In the genomic region with DNA sequence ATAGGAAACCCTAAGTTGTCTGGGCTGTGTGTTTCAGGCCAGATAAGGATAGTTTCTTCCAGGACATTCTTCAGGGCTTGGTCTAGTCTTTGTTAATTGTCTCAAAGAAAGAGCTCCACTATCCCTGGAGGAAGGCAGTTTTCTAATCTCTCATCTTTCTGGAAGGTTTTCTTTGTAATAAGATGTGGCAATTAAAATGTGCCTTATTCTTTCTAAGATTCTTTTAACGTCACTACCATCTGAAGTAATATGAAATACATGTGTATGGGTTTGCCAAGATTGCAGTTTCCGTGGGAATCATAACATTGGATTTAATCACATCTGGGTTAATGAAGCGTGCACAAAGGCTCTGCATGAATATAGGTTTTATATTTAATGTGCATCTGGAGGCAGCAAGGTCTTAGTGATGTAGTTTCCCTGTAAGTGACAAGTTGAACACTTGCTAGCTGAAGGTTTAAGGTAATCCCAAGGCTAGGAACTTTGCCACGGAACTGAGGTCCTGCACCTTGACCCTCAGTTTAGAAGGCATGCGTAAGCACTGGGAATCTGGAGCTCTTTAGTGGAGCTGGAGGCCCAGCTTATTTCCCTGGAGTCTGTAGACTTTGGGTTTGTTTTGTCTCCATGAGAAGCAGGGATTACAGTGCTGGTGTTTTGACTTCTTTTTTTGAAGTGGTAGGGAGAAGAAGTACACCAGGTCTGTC, we compare ENCODE assay signal across 21 cellular contexts. TPM values are rescaled to one million over a fixed set of nuclear protein-coding genes. Genes with fewer than 3 reads are reported as not detected.
DNase-seq lines count a peak whose midpoint lies in the region; ATAC-seq, FAIRE-seq and TF ChIP-seq lines count a peak whose summit lies in the region.
"Had no signal": no experiment of that assay in that cellular context is flagged by ENCODE, and none has a peak within 500 bp of the region (broad histone marks: within the 10 kb centered on the region; RNA-seq: fewer than 3 reads in every experiment).

No MANE protein-coding gene starts in this region.

- H3K79me2 ChIP-seq in K562 (ENCODE audit: control insufficient read depth, insufficient read depth, low read length), result peaks cover 51% of the 10 kb centered on the region

- H3K36me3 ChIP-seq in K562 (ENCODE audit: control insufficient read depth, insufficient read depth, low read length) (peaks cover 5% of the 10 kb centered on the region; the same call in 2 of the 3 replicates), left ventricle myocardium inferior (no peaks in the 10 kb centered on the region), mucosa of descending colon (ENCODE audit: low read depth) (no peaks in the 10 kb centered on the region)
- H3K36me3 ChIP-seq: right lobe of liver had no signal

- H3K4me1 ChIP-seq in K562 (replicated peaks in 1 of 2; ENCODE audit: control insufficient read depth in 2 of 2, insufficient read depth in 2 of 2, low read length in 2 of 2) (peaks cover 0 to 20% of the 10 kb centered on the region in 2 experiments; a peak in 4 of 5 replicates), left ventricle myocardium inferior (peaks cover 33% of the 10 kb centered on the region), mucosa of descending colon (ENCODE audit: low read depth) (no peaks in the 10 kb centered on the region)
- H3K4me1 ChIP-seq: right lobe of liver had no signal

- CTCF ChIA-PET in K562 (lab: Yijun Ruan, JAX; ENCODE audit: low intra/inter-chr PET ratio), result no interaction called here

- H3K4me2 ChIP-seq in K562 (ENCODE audit: insufficient read depth, low read length), result peak overlapping the region; percentile 37; the same call in 1 of the 2 replicates

- H3K9ac ChIP-seq in K562 (ENCODE audit: insufficient read depth in 1 of 2, low read depth in 2 of 2, low read length in 2 of 2), result no peak overlapping the region; a peak in 1 of 4 replicates

- no peak overlapping the region for H2AFZ ChIP-seq in K562 (ENCODE audit: low read depth, low read length)

- intact Hi-C loops in Right ventricle myocardium inferior (cut with DNase I) (loop anchor here (5.0 kb wide), 1 partner anchor 55 kb away; no protein-coding TSS in a partner anchor), cardiac septum (cut with DNase I) (no loop called here), K562 (cut with micrococcal nuclease) (no loop called here), left ventricle myocardium inferior (cut with micrococcal nuclease) (no loop called here), mucosa of descending colon (cut with DNase I, micrococcal nuclease) (no loop called here)

- no peak overlapping the region; the same call in 2 of the 3 replicates for H3K27ac ChIP-seq in K562 (ENCODE audit: extremely low read depth, low read depth, low read length)
- peak overlapping the region; percentile 42 for H3K27ac ChIP-seq in left ventricle myocardium inferior (replicated peaks)
- H3K27ac ChIP-seq: right lobe of liver had no signal

- no peaks in the 10 kb centered on the region for H3K9me3 ChIP-seq in K562 (replicated peaks; ENCODE audit: control insufficient read depth, insufficient read depth, low read depth, low read length)
- no peaks in the 10 kb centered on the region for H3K9me3 ChIP-seq in left ventricle myocardium inferior (replicated peaks)
- no peaks in the 10 kb centered on the region for H3K9me3 ChIP-seq in mucosa of descending colon
- H3K9me3 ChIP-seq: MG63, right lobe of liver had no signal

- WGBS in K562 (ENCODE audit: insufficient coverage, low coverage, missing lambda C conversion rate), result 54% methylated on average over 5 of the region's 5 CpGs

- DNase-seq in Right ventricle myocardium inferior (ENCODE audit: missing footprints) (no peak), cardiac septum (ENCODE audit: low spot score) (no peak), K562 (ENCODE audit: extremely low read depth in 1 of 4, low spot score in 3 of 4) (peak in 1 of 4 experiments; percentile 21), left ventricle myocardium inferior (no peak), islet precursor cell (no peak), mucosa of descending colon (no peak), occipital lobe (lab: John Stamatoyannopoulos, UW) (no peak), GM19240 (ENCODE audit: insufficient read length, low spot score) (no peak)
- DNase-seq: ACHN; activated CD4-positive, alpha-beta T cell treated with anti-CD3 and anti-CD28 coated beads for 36 hours; activated CD8-positive, alpha-beta memory T cell treated with anti-CD3 and anti-CD28 coated beads, Interleukin-2, amount 50 U/mL, for 48 hours; activated gamma-delta T cell; amygdala; CD8-positive, alpha-beta memory T cell; MG63; NCI-H1930; nephron progenitor cell; right lobe of liver had no signal

- no TSS peak for BruUV-seq in K562 (replicated peaks; lab: Mats Ljungman, UMichigan)

- TF ChIP-seq POLR2A in K562 (conservative IDR thresholded peaks at IDR 0.05), result no peak

- TF ChIP-seq EP300 in K562 (IDR thresholded peaks at IDR 0.05; ENCODE audit: low read length), result no peak

- in situ Hi-C loops in K562 (cut with MboI), result no loop called here

- peak; percentile 91 for ATAC-seq in Right ventricle myocardium inferior
- peak; percentile 43; the same call in 2 of the 3 replicates for ATAC-seq in K562
- no peak for ATAC-seq in mucosa of descending colon
- ATAC-seq: activated CD4-positive, alpha-beta T cell treated with anti-CD3 and anti-CD28 coated beads for 36 hours; GM12878 had no signal

- no peak for FAIRE-seq in K562 (lab: Jason Lieb, UNC)
- FAIRE-seq: colon, GM12878, urothelium cell line had no signal

- no peaks in the 10 kb centered on the region for H4K20me1 ChIP-seq in K562 (replicated peaks; ENCODE audit: control insufficient read depth, insufficient read depth, low read length)

- POLR2A ChIA-PET in K562 (lab: Yijun Ruan, JAX), result interaction anchor here (0.5 to 2.8 kb wide), 3 partner anchors 8 to 22 kb away, joined by 3 to 14 read pairs (median 4); no protein-coding TSS in a partner anchor

- no peak for TF ChIP-seq RAD21 in K562 (CRISPR knock-in tag; conservative IDR thresholded peaks at IDR 0.05 in 1 of 2, IDR thresholded peaks at IDR 0.05 in 1 of 2)

- TF ChIP-seq CTCF in K562 (IDR thresholded peaks at IDR 0.05 in 2 of 3, conservative IDR thresholded peaks at IDR 0.05 in 1 of 3; ENCODE audit: insufficient read depth in 2 of 3, low read depth in 1 of 3, low read length in 3 of 3) (no peak), left ventricle myocardium inferior (IDR thresholded peaks at IDR 0.05; ENCODE audit: borderline replicate concordance) (no peak), mucosa of descending colon (IDR thresholded peaks at IDR 0.05) (no peak)

- H3K4me3 ChIP-seq in K562 (no peak overlapping the region), left ventricle myocardium inferior (no peak overlapping the region), mucosa of descending colon (no peak overlapping the region)
- H3K4me3 ChIP-seq: GM12878, MG63, right lobe of liver had no signal

- H3K27me3 ChIP-seq in K562 (ENCODE audit: control insufficient read depth in 2 of 2, insufficient read depth in 2 of 2, low read length in 2 of 2) (no peaks in the 10 kb centered on the region), left ventricle myocardium inferior (ENCODE audit: low read depth) (no peaks in the 10 kb centered on the region)
- H3K27me3 ChIP-seq: MG63, right lobe of liver had no signal

- no peaks in the 10 kb centered on the region for H3K9me1 ChIP-seq in K562 (ENCODE audit: control insufficient read depth, insufficient read depth, low read length)

TF ChIP-seq in K562, 482 proteins besides CTCF, POLR2A, EP300 and RAD21 (continues in another document):
- TF ChIP-seq, protein P1, sequence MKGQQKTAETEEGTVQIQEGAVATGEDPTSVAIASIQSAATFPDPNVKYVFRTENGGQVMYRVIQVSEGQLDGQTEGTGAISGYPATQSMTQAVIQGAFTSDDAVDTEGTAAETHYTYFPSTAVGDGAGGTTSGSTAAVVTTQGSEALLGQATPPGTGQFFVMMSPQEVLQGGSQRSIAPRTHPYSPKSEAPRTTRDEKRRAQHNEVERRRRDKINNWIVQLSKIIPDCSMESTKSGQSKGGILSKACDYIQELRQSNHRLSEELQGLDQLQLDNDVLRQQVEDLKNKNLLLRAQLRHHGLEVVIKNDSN (CRISPR knock-in tag; IDR thresholded peaks at IDR 0.05), result no peak
- TF ChIP-seq DMBX1 (CRISPR knock-in tag; IDR thresholded peaks at IDR 0.05; ENCODE audit: borderline replicate concordance), result no peak
- TF ChIP-seq MXI1 (IDR thresholded peaks at IDR 0.05; ENCODE audit: low read depth, low read length), result no peak
- TF ChIP-seq BACH1 (tag; IDR thresholded peaks at IDR 0.05), result no peak
- no peak for TF ChIP-seq SNIP1 (IDR thresholded peaks at IDR 0.05; ENCODE audit: low read depth)
- TF ChIP-seq NFE2 (IDR thresholded peaks at IDR 0.05; ENCODE audit: low read depth), result no peak
- TF ChIP-seq SETDB1 (IDR thresholded peaks at IDR 0.05; ENCODE audit: low read length), result no peak
- TF ChIP-seq DPF2 (IDR thresholded peaks at IDR 0.05), result no peak
- no peak for TF ChIP-seq HEY1 (CRISPR knock-in tag; IDR thresholded peaks at IDR 0.05; ENCODE audit: borderline replicate concordance)
- no peak for TF ChIP-seq CBFB (CRISPR knock-in tag; IDR thresholded peaks at IDR 0.05)

RNA-seq across cellular contexts. Expression of a gene that starts 25.7 kb away (rescaled TPM):
- total RNA-seq in Right ventricle myocardium inferior (16.9 TPM), cardiac septum (18.6 TPM), K562 (2014; rRNA removed) (15.1 and 16.8 TPM in 2 replicates), K562 (2014; rRNA removed; fragmentation: Illumina TruSeq; extraction: Trizol) (11.2 and 12.5 TPM in 2 replicates), K562 (2015; rRNA removed; fragmentation: Illumina TruSeq; extraction: Trizol) (10.8 and 11.6 TPM in 2 replicates), K562 (2021) (17.3 and 19.2 TPM in 2 replicates), left ventricle myocardium inferior (17.0 TPM), mucosa of descending colon (10 to 100 TPM; 28.5 to 43.0 (median 42.5) TPM), occipital lobe (37.6 TPM)
- 50.9 and 73.3 TPM in 2 replicates for total RNA-seq in K562 (2011; cell fraction: chromatin; rRNA removed; ENCODE audit: low replicate concordance)
- 20.0 and 25.8 TPM in 2 replicates for total RNA-seq in K562 (2011; cell fraction: nucleolus; rRNA removed)
- total RNA-seq in K562 (2011; cell fraction: nucleoplasm; rRNA removed), result 27.0 and 28.9 TPM in 2 replicates
- polyA plus RNA-seq in K562 (2011; rRNA removed) (4.2 and 5.8 TPM in 2 replicates), K562 (2014; fragmentation: Illumina TruSeq; extraction: Trizol) (11.8 and 13.4 TPM in 2 replicates), K562 (2014; fragmentation: Nextera tagmentation; extraction: Ambion mirVana) (1 to 10 TPM; 1.5 to 1.9 TPM), K562 (2014; rRNA removed) (10.4 and 11.0 TPM in 2 replicates)
- polyA plus RNA-seq in K562 (2011; cell fraction: cytosol; rRNA removed), result 6.0 and 10.4 TPM in 2 replicates
- polyA plus RNA-seq in K562 (2011; cell fraction: nucleus; rRNA removed), result 25.1 and 33.5 TPM in 2 replicates
- polyA plus RNA-seq in K562 (2012), result 12.2 and 13.6 TPM in 2 replicates
- polyA minus RNA-seq in K562 (2011; rRNA and poly(A)+ RNA removed), result 7.0 and 8.4 TPM in 2 replicates
- 5.3 and 5.9 TPM in 2 replicates for polyA minus RNA-seq in K562 (2011; cell fraction: cytosol; rRNA and poly(A)+ RNA removed)
- polyA minus RNA-seq in K562 (2011; cell fraction: nucleus; rRNA and poly(A)+ RNA removed), result 15.8 and 20.1 TPM in 2 replicates
